Comparison of ENCODE assay signal across 24 cellular contexts in genomic region chr2:226207671-226208070, GRCh38.
DNase-seq lines count a peak whose midpoint lies in the region; ATAC-seq, FAIRE-seq and TF ChIP-seq lines count a peak whose summit lies in the region.
"Had no signal": no experiment of that assay in that cellular context is flagged by ENCODE, and none has a peak within 500 bp of the region (broad histone marks: within the 10 kb centered on the region; RNA-seq: fewer than 3 reads in every experiment).

No MANE protein-coding gene starts in this region.

- no peak overlapping the region for H3K4me3 Mint-ChIP-seq in CD8-positive, alpha-beta T cell
- H3K4me3 Mint-ChIP-seq: CD4-positive, CD25-positive, alpha-beta regulatory T cell had no signal

- peak; percentile 50 for DNase-seq in M059J (ENCODE audit: low read depth)
- no peak for DNase-seq in bronchial epithelial cell (ENCODE audit: low read depth)
- DNase-seq in psoas muscle, result peak in 1 of 2 donors; percentile 40
- no peak for DNase-seq in CD8-positive, alpha-beta T cell
- DNase-seq in UCSD-AML1 (lab: John Stamatoyannopoulos, UW; ENCODE audit: unreplicated experiment), result no peak
- DNase-seq in H4 (ENCODE audit: low spot score), result no peak
- DNase-seq: CD4-positive, CD25-positive, alpha-beta regulatory T cell; COR-L47; DMS 273 treated with DMSO at 0.1 percent for 48 hours; GDM1; GOT3; MM.1S; NCI-H1092; NCI-H1436; NCI-H187 treated with DMSO at 0.1 percent for 48 hours; NCI-H2107; NCI-H446 treated with DMSO at 0.1 percent for 48 hours; NCI-H526 treated with DMSO at 0.1 percent for 48 hours; PC-3; RPMI8226; SIG-M5 had no signal

- H3K27ac ChIP-seq in psoas muscle, result no peak overlapping the region
- H3K27ac ChIP-seq in subcutaneous abdominal adipose tissue (ENCODE audit: low read depth, low read length), result peak overlapping the region; percentile 49
- H3K27ac ChIP-seq in CD8-positive, alpha-beta T cell (ENCODE audit: low read depth, low read length), result no peak overlapping the region

- H3K27me3 ChIP-seq in bronchial epithelial cell (ENCODE audit: control insufficient read depth, insufficient read depth, low read length), result no peaks in the 10 kb centered on the region
- no peaks in the 10 kb centered on the region for H3K27me3 ChIP-seq in psoas muscle (ENCODE audit: insufficient read depth in 3 of 3, low read length in 2 of 3)
- no peaks in the 10 kb centered on the region for H3K27me3 ChIP-seq in subcutaneous abdominal adipose tissue (ENCODE audit: control insufficient read depth in 5 of 5, insufficient read depth in 4 of 5, low read length in 5 of 5)
- no peaks in the 10 kb centered on the region for H3K27me3 ChIP-seq in CD8-positive, alpha-beta T cell (ENCODE audit: insufficient read depth, low read length)

- POLR2A ChIA-PET in CD8-positive, alpha-beta T cell (lab: Charles Lee), result no interaction called here

- 23 to 30% (median 26%) methylated on average over 5 of the region's 5 CpGs for WGBS in psoas muscle, 3 donors

- FAIRE-seq in bronchial epithelial cell (lab: Jason Lieb, UNC), result peak; percentile 36
- FAIRE-seq: GM18507, K562 had no signal

- no peak overlapping the region for H3K27ac Mint-ChIP-seq in CD8-positive, alpha-beta T cell
- H3K27ac Mint-ChIP-seq: CD4-positive, CD25-positive, alpha-beta regulatory T cell had no signal

- no peaks in the 10 kb centered on the region for H3K9me3 ChIP-seq in psoas muscle
- H3K9me3 ChIP-seq in subcutaneous abdominal adipose tissue (ENCODE audit: control insufficient read depth in 5 of 5, low read length in 5 of 5), result no peaks in the 10 kb centered on the region
- H3K9me3 ChIP-seq in CD8-positive, alpha-beta T cell (ENCODE audit: low read length), result no peaks in the 10 kb centered on the region

- H3K36me3 Mint-ChIP-seq in CD8-positive, alpha-beta T cell, result no peaks in the 10 kb centered on the region
- H3K36me3 Mint-ChIP-seq: CD4-positive, CD25-positive, alpha-beta regulatory T cell had no signal

- H3K36me3 ChIP-seq in bronchial epithelial cell (ENCODE audit: control insufficient read depth, insufficient read depth, low read length) (no peaks in the 10 kb centered on the region), psoas muscle (ENCODE audit: insufficient read depth in 1 of 2, low read depth in 1 of 2) (no peaks in the 10 kb centered on the region), subcutaneous abdominal adipose tissue (ENCODE audit: control insufficient read depth in 5 of 5, insufficient read depth in 5 of 5, low read length in 5 of 5) (no peaks in the 10 kb centered on the region)
- no peaks in the 10 kb centered on the region for H3K36me3 ChIP-seq in CD8-positive, alpha-beta T cell (ENCODE audit: insufficient read depth, low read length)

- H3K4me1 ChIP-seq in psoas muscle, result peaks cover 3% of the 10 kb centered on the region
- peaks cover 0 to 11% (median 6%) of the 10 kb centered on the region in 5 donors for H3K4me1 ChIP-seq in subcutaneous abdominal adipose tissue (ENCODE audit: control insufficient read depth in 5 of 5, insufficient read depth in 5 of 5, low read length in 5 of 5)
- H3K4me1 ChIP-seq in CD8-positive, alpha-beta T cell (ENCODE audit: insufficient read depth, low read length), result no peaks in the 10 kb centered on the region

- ATAC-seq in psoas muscle, result peak; percentile 61 to 90 (median 76)
- ATAC-seq in CD8-positive, alpha-beta T cell, result no peak
- ATAC-seq: K562 had no signal

- H3K4me1 Mint-ChIP-seq in CD8-positive, alpha-beta T cell (ENCODE audit: low read depth), result no peaks in the 10 kb centered on the region
- H3K4me1 Mint-ChIP-seq: CD4-positive, CD25-positive, alpha-beta regulatory T cell had no signal

- intact Hi-C loops in psoas muscle (cut with DNase I), result no loop called here
- intact Hi-C loops in CD8-positive, alpha-beta T cell (cut with DNase I, micrococcal nuclease), result no loop called here

- TF ChIP-seq CTCF in bronchial epithelial cell (IDR thresholded peaks at IDR 0.05; ENCODE audit: insufficient read depth, low read length, severe bottlenecking) (no peak), psoas muscle (IDR thresholded peaks at IDR 0.05) (no peak)
- TF ChIP-seq CTCF in CD8-positive, alpha-beta T cell (IDR thresholded peaks at IDR 0.05), result no peak

- H3K27me3 Mint-ChIP-seq in CD8-positive, alpha-beta T cell (ENCODE audit: low read depth), result peaks cover 3% of the 10 kb centered on the region
- H3K27me3 Mint-ChIP-seq: CD4-positive, CD25-positive, alpha-beta regulatory T cell had no signal

- H3K4me3 ChIP-seq in bronchial epithelial cell (ENCODE audit: low read depth, low read length), result no peak overlapping the region
- no peak overlapping the region for H3K4me3 ChIP-seq in psoas muscle
- H3K4me3 ChIP-seq in subcutaneous abdominal adipose tissue (ENCODE audit: low read depth in 1 of 5, low read length in 5 of 5), result no peak overlapping the region
- no peak overlapping the region for H3K4me3 ChIP-seq in CD8-positive, alpha-beta T cell (ENCODE audit: low read depth, low read length)
- H3K4me3 ChIP-seq: K562 had no signal

- H3K9me3 Mint-ChIP-seq in CD8-positive, alpha-beta T cell, result no peaks in the 10 kb centered on the region
- H3K9me3 Mint-ChIP-seq: CD4-positive, CD25-positive, alpha-beta regulatory T cell had no signal

- no peak overlapping the region for H3K9ac ChIP-seq in subcutaneous abdominal adipose tissue (ENCODE audit: low read length in 5 of 5)

- CTCF ChIA-PET in CD8-positive, alpha-beta T cell (lab: Charles Lee), result no interaction called here
